ENCODE assay signal across 1 cellular context in the genomic region with DNA sequence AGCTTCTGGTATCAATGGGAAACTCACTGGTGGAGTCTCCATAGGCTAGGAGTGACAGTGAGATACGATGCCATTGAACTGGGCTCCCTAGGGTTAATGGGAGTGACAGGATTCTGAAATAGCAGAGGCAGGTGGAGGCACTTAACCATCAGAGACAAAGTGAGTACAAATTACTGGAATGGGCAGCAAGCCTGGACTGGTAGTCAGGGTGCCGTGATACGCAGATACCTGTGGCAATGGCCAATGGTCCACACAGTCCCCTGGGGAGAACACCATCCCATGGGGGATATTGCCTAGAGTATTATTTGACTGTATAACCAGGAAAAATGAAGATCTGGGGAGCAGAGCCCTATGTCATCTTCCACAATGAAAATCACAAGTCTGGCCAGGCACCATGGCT.
TF ChIP-seq lines count a peak whose summit lies in the region.

No MANE protein-coding gene starts in this region.

TF ChIP-seq in IMR-90, 13 proteins besides CTCF, POLR2A, EP300 and RAD21:
- TF ChIP-seq ELK1 (IDR thresholded peaks at IDR 0.05; ENCODE audit: borderline replicate concordance, low read depth, low read length) (no peak), RCOR1 (IDR thresholded peaks at IDR 0.05; ENCODE audit: insufficient replicate concordance, low read length) (no peak), USF2 (IDR thresholded peaks at IDR 0.05; ENCODE audit: low read depth, low read length) (no peak), MAZ (IDR thresholded peaks at IDR 0.05; ENCODE audit: borderline replicate concordance, low read depth, low read length) (no peak), MAFK (IDR thresholded peaks at IDR 0.05; ENCODE audit: low read depth, low read length) (no peak), MXI1 (IDR thresholded peaks at IDR 0.05; ENCODE audit: borderline replicate concordance, low read depth, low read length) (no peak), RFX5 (IDR thresholded peaks at IDR 0.05; ENCODE audit: low read depth, low read length) (no peak), SMC3 (IDR thresholded peaks at IDR 0.05; ENCODE audit: low read depth, low read length) (no peak), CHD1 (IDR thresholded peaks at IDR 0.05; ENCODE audit: low read depth, low read length) (no peak), CEBPB (IDR thresholded peaks at IDR 0.05; ENCODE audit: low read depth, low read length) (no peak), NFE2L2 (IDR thresholded peaks at IDR 0.05; ENCODE audit: low read depth, low read length) (no peak), BHLHE40 (IDR thresholded peaks at IDR 0.05; ENCODE audit: low read depth, low read length) (no peak), FOS (IDR thresholded peaks at IDR 0.05; ENCODE audit: low read depth, low read length) (no peak)
